Comparison of ENCODE assay signal across 18 cellular contexts in the genomic region with DNA sequence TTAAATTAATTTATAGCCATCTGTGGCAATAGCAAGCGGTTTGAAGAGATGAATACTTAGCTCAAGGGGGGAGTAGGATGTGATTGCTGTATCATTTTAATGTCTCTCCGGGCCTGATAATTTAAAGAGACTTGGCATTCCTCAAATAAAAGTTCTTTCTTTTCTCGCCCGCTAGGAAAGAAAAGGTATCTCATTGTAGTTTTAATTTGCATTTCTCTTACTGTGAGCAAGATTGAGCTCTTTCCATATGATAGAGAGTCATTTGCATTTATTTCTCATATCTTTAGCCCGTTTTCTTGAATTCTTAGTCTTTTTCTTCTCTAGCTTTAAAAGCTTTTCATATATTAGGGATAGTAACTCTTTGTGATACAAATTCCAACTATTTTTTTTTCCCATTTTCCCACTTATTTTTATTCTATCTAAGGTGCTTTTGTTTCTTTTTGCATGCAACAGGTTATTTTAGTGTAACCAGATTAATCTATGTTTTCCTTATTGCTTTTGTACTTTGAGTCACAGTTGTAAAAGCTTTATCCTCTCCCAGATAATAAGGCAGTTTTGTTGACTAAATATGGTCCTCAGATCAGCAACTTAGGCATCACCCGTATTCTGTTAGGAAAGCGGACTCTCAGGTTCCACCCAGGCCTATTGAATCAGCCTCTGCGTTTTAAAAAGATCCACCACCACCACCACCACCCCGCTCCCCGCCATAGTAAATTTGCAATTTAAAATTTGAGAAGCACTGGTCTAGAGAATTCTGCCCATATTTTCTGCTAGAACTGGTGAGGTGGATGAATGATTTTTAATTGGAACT. TPM values are rescaled to one million over a fixed set of nuclear protein-coding genes. Genes with fewer than 3 reads are reported as not detected.
A peak's percentile ranks its signal among the peaks of the same experiment; 100 is the strongest.
DNase-seq lines count a peak whose midpoint lies in the region; ATAC-seq, FAIRE-seq and TF ChIP-seq lines count a peak whose summit lies in the region.
"Had no signal": no experiment of that assay in that cellular context is flagged by ENCODE, and none has a peak within 500 bp of the region (broad histone marks: within the 10 kb centered on the region; RNA-seq: fewer than 3 reads in every experiment).

No MANE protein-coding gene starts in this region.

- H3K9me3 ChIP-seq in A549 (no peaks in the 10 kb centered on the region), IMR-90 (ENCODE audit: control insufficient read depth, insufficient read depth, low read length) (peaks cover 2% of the 10 kb centered on the region), endodermal cell (ENCODE audit: control insufficient read depth, low read length) (no peaks in the 10 kb centered on the region), Caco-2 (no peaks in the 10 kb centered on the region)
- H3K9me3 ChIP-seq: body of pancreas had no signal

- no peak overlapping the region for H2AFZ ChIP-seq in IMR-90 (replicated peaks; ENCODE audit: low read length, poor library complexity)

- peak overlapping the region; percentile 91; the same call in 1 of the 2 replicates for H3K18ac ChIP-seq in IMR-90 (ENCODE audit: low read depth, low read length)

- TF ChIP-seq POLR2A in A549 (IDR thresholded peaks at IDR 0.05; ENCODE audit: low read length) (no peak), IMR-90 (IDR thresholded peaks at IDR 0.05; ENCODE audit: low read depth, low read length) (no peak), H54 (IDR thresholded peaks at IDR 0.05; ENCODE audit: low read depth, low read length) (no peak)

- peak overlapping the region; percentile 25; the same call in 2 of the 3 replicates for H3K4me3 ChIP-seq in A549
- no peak overlapping the region for H3K4me3 ChIP-seq in IMR-90 (ENCODE audit: insufficient read depth, low read depth, low read length)
- H3K4me3 ChIP-seq in endodermal cell (ENCODE audit: low read length) = peak overlapping the region; percentile 60
- H3K4me3 ChIP-seq in Caco-2 (ENCODE audit: low read depth, low read length) = no peak overlapping the region
- H3K4me3 ChIP-seq: body of pancreas had no signal

- peak overlapping the region; percentile 87; the same call in 1 of the 2 replicates for H3K23ac ChIP-seq in IMR-90 (ENCODE audit: low read depth, low read length)

- H3K27ac ChIP-seq in A549 (peak overlapping the region; percentile 89 to 91), IMR-90 (ENCODE audit: insufficient read depth, low read length) (peak overlapping the region; percentile 49; the same call in 1 of the 2 replicates), endodermal cell (ENCODE audit: low read depth, low read length) (peak overlapping the region; percentile 53)
- H3K27ac ChIP-seq: body of pancreas had no signal

- intact Hi-C loops in IMR-90 (cut with micrococcal nuclease) (no loop called here), Caco-2 (cut with micrococcal nuclease; ENCODE audit: unreplicated experiment) (loop anchor here (2.0 kb wide), 1 partner anchor 58 kb away; a partner anchor contains a TSS)

- H4K8ac ChIP-seq in IMR-90 (ENCODE audit: low read depth in 2 of 2, low read length in 2 of 2) = peak overlapping the region; percentile 54 to 60; a peak in 3 of 4 replicates

- peak overlapping the region; percentile 71 for H2BK120ac ChIP-seq in IMR-90 (ENCODE audit: low read depth, low read length)

- peaks cover 21% of the 10 kb centered on the region for H3K9me3 Mint-ChIP-seq in endodermal cell
- H3K9me3 Mint-ChIP-seq in Caco-2 (ENCODE audit: unreplicated experiment) = no peaks in the 10 kb centered on the region
- H3K9me3 Mint-ChIP-seq: activated CD4-positive, alpha-beta T cell treated with anti-CD3 and anti-CD28 coated beads, Interleukin-2, amount 10 ng/mL, durations not matched to agents 7 days and 5 days; natural killer cell had no signal

- H3K4ac ChIP-seq in IMR-90 (ENCODE audit: low read depth, low read length) = peak overlapping the region; percentile 41

- H3K4me2 ChIP-seq in A549 (peak overlapping the region; percentile 91), IMR-90 (ENCODE audit: low read depth, low read length) (peak overlapping the region; percentile 89)

- H3K27me3 ChIP-seq in IMR-90 (ENCODE audit: control insufficient read depth, insufficient read depth, low read length) = peaks cover 3% of the 10 kb centered on the region
- H3K27me3 ChIP-seq in endodermal cell (ENCODE audit: control insufficient read depth, insufficient read depth, low read length, poor library complexity, severe bottlenecking) = no peaks in the 10 kb centered on the region
- no peaks in the 10 kb centered on the region for H3K27me3 ChIP-seq in Caco-2 (replicated peaks; ENCODE audit: control insufficient read depth, insufficient read depth, low read length)
- H3K27me3 ChIP-seq: body of pancreas had no signal

- H4K5ac ChIP-seq in IMR-90 (ENCODE audit: low read depth, low read length) = peak overlapping the region; percentile 39; the same call in 1 of the 2 replicates

- H2BK5ac ChIP-seq in IMR-90 (ENCODE audit: low read depth, low read length, poor library complexity, severe bottlenecking) = peak overlapping the region; percentile 75

- H3K9ac ChIP-seq in IMR-90 (ENCODE audit: low read depth, low read length) (no peak overlapping the region; the same call in 1 of the 2 replicates), endodermal cell (ENCODE audit: extremely low read depth, low read length, poor library complexity, severe bottlenecking) (peak overlapping the region; percentile 20)

- no peak for TF ChIP-seq EP300 in A549 (IDR thresholded peaks at IDR 0.05)

- peaks cover 18% of the 10 kb centered on the region for H3K4me1 Mint-ChIP-seq in endodermal cell
- H3K4me1 Mint-ChIP-seq in Caco-2 (ENCODE audit: low read depth, unreplicated experiment) = no peaks in the 10 kb centered on the region
- H3K4me1 Mint-ChIP-seq: activated CD4-positive, alpha-beta T cell treated with anti-CD3 and anti-CD28 coated beads, Interleukin-2, amount 10 ng/mL, durations not matched to agents 7 days and 5 days; CD8-positive, alpha-beta memory T cell; natural killer cell had no signal

- BruUV-seq in IMR-90 (replicated peaks; lab: Mats Ljungman, UMichigan) = no TSS peak
- BruUV-seq in Caco-2 (replicated peaks; lab: Mats Ljungman, UMichigan) = no TSS peak

- WGBS in A549 (ENCODE audit: missing lambda C conversion rate) = 1% methylated on average over 10 of the region's 10 CpGs
- no CpG with 5 or more reads among the region's 10 CpGs for WGBS in IMR-90 (ENCODE audit: extremely low coverage in 2 of 2, insufficient read length in 1 of 2), 2 experiments
- 48% methylated on average over 4 of the region's 10 CpGs; no CpG with 5 or more reads in 1 of the 2 experiments for WGBS in endodermal cell (ENCODE audit: insufficient coverage in 1 of 2, insufficient read length in 1 of 2), 2 experiments

- H2BK15ac ChIP-seq in IMR-90 (ENCODE audit: low read depth, low read length) = peak overlapping the region; percentile 94; the same call in 2 of the 3 replicates

- TF ChIP-seq CTCF in A549 (IDR thresholded peaks at IDR 0.05) (no peak), IMR-90 (conservative IDR thresholded peaks at IDR 0.05; ENCODE audit: low read depth, low read length) (no peak), endodermal cell (conservative IDR thresholded peaks at IDR 0.05) (no peak), Caco-2 (IDR thresholded peaks at IDR 0.05; ENCODE audit: insufficient read depth in 1 of 2, low read depth in 1 of 2, low read length in 1 of 2, severe bottlenecking in 1 of 2, unreplicated experiment in 1 of 2) (no peak)

- TF ChIP-seq RAD21 in A549 (conservative IDR thresholded peaks at IDR 0.05 in 1 of 2, IDR thresholded peaks at IDR 0.05 in 1 of 2) (no peak), IMR-90 (IDR thresholded peaks at IDR 0.05; ENCODE audit: low read length) (no peak)

- H3K4me3 Mint-ChIP-seq in endodermal cell = peak overlapping the region; percentile 12
- H3K4me3 Mint-ChIP-seq in Caco-2 (ENCODE audit: unreplicated experiment) = no peak overlapping the region
- H3K4me3 Mint-ChIP-seq: activated CD4-positive, alpha-beta T cell treated with anti-CD3 and anti-CD28 coated beads, Interleukin-2, amount 10 ng/mL, durations not matched to agents 7 days and 5 days; CD8-positive, alpha-beta memory T cell; natural killer cell had no signal

- dilution Hi-C loops in IMR-90 (cut with HindIII; ENCODE audit: low sequenced_read_pairs, unreplicated experiment) = no loop called here

- in situ Hi-C loops in IMR-90 (cut with MboI; ENCODE audit: low sequenced_read_pairs) = no loop called here

- no peaks in the 10 kb centered on the region for H3K9me1 ChIP-seq in IMR-90 (ENCODE audit: insufficient read depth, low read length)

- POLR2A ChIA-PET in A549 (lab: Yijun Ruan, JAX) = interaction anchor here (1.0 to 4.5 kb wide), 3 partner anchors 16 to 307 kb away, joined by 3 to 50 read pairs (median 6); a partner anchor contains a TSS
- POLR2A ChIA-PET in IMR-90 (lab: Charles Lee; ENCODE audit: unreplicated experiment) = interaction anchor here (1.0 kb wide), 1 partner anchor 16 kb away, joined by 3 read pairs; no protein-coding TSS in a partner anchor
- POLR2A ChIA-PET in Caco-2 (lab: Charles Lee) = no interaction called here

- no peaks in the 10 kb centered on the region for H3K79me1 ChIP-seq in IMR-90 (ENCODE audit: low read depth in 1 of 2, low read length in 2 of 2)

- no peaks in the 10 kb centered on the region for H3K36me3 ChIP-seq in IMR-90 (ENCODE audit: control insufficient read depth, insufficient read depth, low read length)
- H3K36me3 ChIP-seq in endodermal cell (ENCODE audit: control insufficient read depth, insufficient read depth, low read length) = no peaks in the 10 kb centered on the region
- H3K36me3 ChIP-seq in Caco-2 (ENCODE audit: control insufficient read depth, insufficient read depth, low read length) = no peaks in the 10 kb centered on the region

- H2AK9ac ChIP-seq in IMR-90 (replicated peaks; ENCODE audit: low read depth, low read length, poor library complexity) = no peak overlapping the region

- no peaks in the 10 kb centered on the region for H4K20me1 ChIP-seq in IMR-90 (ENCODE audit: insufficient read depth, low read length)

- H3K27me3 Mint-ChIP-seq in endodermal cell (ENCODE audit: insufficient read depth) (no peaks in the 10 kb centered on the region), Caco-2 (ENCODE audit: insufficient read depth, unreplicated experiment) (no peaks in the 10 kb centered on the region)
- H3K27me3 Mint-ChIP-seq: activated CD4-positive, alpha-beta T cell treated with anti-CD3 and anti-CD28 coated beads, Interleukin-2, amount 10 ng/mL, durations not matched to agents 7 days and 5 days had no signal

- CTCF ChIA-PET in A549 (lab: Yijun Ruan, JAX) = interaction anchor here (1.0 to 1.7 kb wide), 5 partner anchors 57 to 149 kb away, joined by 3 to 5 read pairs (median 4); no protein-coding TSS in a partner anchor
- CTCF ChIA-PET in IMR-90 (lab: Yijun Ruan, JAX) = interaction anchor here (0.8 to 1.4 kb wide), 3 partner anchors 9 to 22 kb away, joined by 3 to 4 read pairs (median 3); no protein-coding TSS in a partner anchor
- CTCF ChIA-PET in Caco-2 (lab: Charles Lee) = interaction anchor here (0.5 kb wide), 1 partner anchor 15 kb away, joined by 3 read pairs; no protein-coding TSS in a partner anchor

- 0 out of 2 replicates have a peak overlapping the region, but pooled peaks have one; percentile 4 for H3K56ac ChIP-seq in IMR-90 (ENCODE audit: extremely low read depth, insufficient read depth, low read length)

- H2BK20ac ChIP-seq in IMR-90 (ENCODE audit: low read depth, low read length) = peak overlapping the region; percentile 86

- H3K27ac Mint-ChIP-seq in endodermal cell (peak overlapping the region; percentile 75), Caco-2 (ENCODE audit: unreplicated experiment) (no peak overlapping the region)
- H3K27ac Mint-ChIP-seq: activated CD4-positive, alpha-beta T cell treated with anti-CD3 and anti-CD28 coated beads, Interleukin-2, amount 10 ng/mL, durations not matched to agents 7 days and 5 days; CD8-positive, alpha-beta memory T cell; natural killer cell had no signal

- no peak for FAIRE-seq in A549 (lab: Jason Lieb, UNC)
- FAIRE-seq in H54 (lab: Jason Lieb, UNC) = no peak
- FAIRE-seq: TTC549 had no signal

- peak in 1 of 2 experiments; percentile 43 for DNase-seq in A549 (ENCODE audit: low read depth in 1 of 2, low spot score in 1 of 2)
- no peak for DNase-seq in IMR-90
- DNase-seq in endodermal cell = peak; percentile 64
- DNase-seq in myocyte (ENCODE audit: low read depth) = peak; percentile 30
- DNase-seq in activated effector memory CD4-positive, alpha-beta T cell treated with Interleukin-2 at 50 U/mL for 16 hours = no peak
- DNase-seq in H54 (ENCODE audit: insufficient read length, low spot score) = no peak
- no peak for DNase-seq in Caco-2
- DNase-seq: activated CD4-positive, alpha-beta T cell treated with anti-CD3 and anti-CD28 coated beads, Interleukin-2, amount 10 ng/mL, durations not matched to agents 7 days and 5 days; activated naive CD4-positive, alpha-beta T cell treated with anti-CD3 and anti-CD28 coated beads, Interleukin-2, amount 50 U/mL, for 16 hours; body of pancreas; CD8-positive, alpha-beta memory T cell; effector CD4-positive, alpha-beta T cell; left ventricle myocardium superior; natural killer cell; NCI-H1694 treated with DMSO at 0.1 percent for 48 hours; stimulated activated CD4-positive, alpha-beta T cell treated with anti-CD3 and anti-CD28 coated beads, Interleukin-2, amount 100 ng/mL, for 24 hours had no signal

- ATAC-seq in A549 = peak; percentile 52 to 63; a peak in 5 of 6 replicates
- ATAC-seq in IMR-90 (ENCODE audit: low read depth) = no peak
- ATAC-seq in GM18861 (IDR thresholded peaks at IDR 0.05; ENCODE audit: unreplicated experiment) = no peak
- ATAC-seq: body of pancreas, left ventricle myocardium superior, natural killer cell had no signal

- H3K14ac ChIP-seq in IMR-90 (replicated peaks; ENCODE audit: low read depth, low read length) = peak overlapping the region; percentile 70

- H3K4me1 ChIP-seq in A549 (peaks cover 64% of the 10 kb centered on the region), IMR-90 (ENCODE audit: control insufficient read depth, insufficient read depth, low read length) (no peaks in the 10 kb centered on the region; the same call in 1 of the 2 replicates), endodermal cell (ENCODE audit: control insufficient read depth, insufficient read depth, low read length) (peaks cover 6% of the 10 kb centered on the region), Caco-2 (peaks cover 3% of the 10 kb centered on the region)
- H3K4me1 ChIP-seq: body of pancreas had no signal

- H3K36me3 Mint-ChIP-seq in endodermal cell (ENCODE audit: low read depth) (no peaks in the 10 kb centered on the region), Caco-2 (ENCODE audit: insufficient read depth, unreplicated experiment) (no peaks in the 10 kb centered on the region)
- H3K36me3 Mint-ChIP-seq: CD8-positive, alpha-beta memory T cell; natural killer cell had no signal

- H4K91ac ChIP-seq in IMR-90 (ENCODE audit: insufficient read depth, low read depth, low read length) = peak overlapping the region; percentile 61

- no peak overlapping the region for H2AK5ac ChIP-seq in IMR-90 (ENCODE audit: low read depth, low read length)

RNA-seq across cellular contexts. Expression of a gene that starts 58.7 kb away (rescaled TPM):
- polyA plus RNA-seq in A549 (2011; rRNA removed) (70.4 and 110 TPM in 2 replicates), A549 (2017; fragmentation: RNase III; extraction: RNeasy Plus Mini Kit Qiagen cat#74134 plus additional on column Dnase treatment) (30.7 to 32.6 TPM (median 31.8 TPM) in 3 replicates), IMR-90 (2012; rRNA removed) (14.9 and 17.5 TPM in 2 replicates)
- 10.0 and 12.6 TPM in 2 replicates for polyA plus RNA-seq in A549 (2012; cell fraction: cytosol; rRNA removed)
- polyA plus RNA-seq in A549 (2012; cell fraction: nucleus; rRNA removed) = 10.8 and 15.3 TPM in 2 replicates
- polyA minus RNA-seq in A549 (2011; rRNA and poly(A)+ RNA removed) = 264 and 283 TPM in 2 replicates
- total RNA-seq in IMR-90 (2012; rRNA removed) (104 and 115 TPM in 2 replicates), endodermal cell (100 to 1,000 TPM in 1 of 2 donors, 10 to 100 TPM in 1; 88.1 to 128 TPM), myocyte (106 and 114 TPM in 2 replicates), Caco-2 (2022) (71.5 and 73.7 TPM in 2 replicates)
- polyA plus RNA-seq in IMR-90 (2012; cell fraction: cytosol; rRNA removed) = 4.9 and 8.6 TPM in 2 replicates
- 3.5 and 30.0 TPM in 2 replicates for polyA plus RNA-seq in IMR-90 (2012; cell fraction: nucleus; rRNA removed; ENCODE audit: low replicate concordance)
- polyA plus RNA-seq in endodermal cell (2013, experiment 1 of 2) = 50.6 TPM
- 48.0 TPM for polyA plus RNA-seq in endodermal cell (2013, experiment 2 of 2)
- polyA plus RNA-seq in myocyte (2012) = 31.9 TPM

Comparison
In these comparisons a context has a peak if more than half of its experiments do, and no peak if none do; other contexts are left out.
1. ATAC-seq: peak in A549 (2 of 2); none in IMR-90 (single experiment) and GM18861 (single experiment).
2. DNase-seq: peak in endodermal cell (single experiment) and myocyte (single experiment); none in IMR-90 (single experiment), activated effector memory CD4-positive, alpha-beta T cell treated with Interleukin-2 at 50 U/mL for 16 hours (single experiment), H54 (single experiment) and Caco-2 (0 of 2).
3. H3K4me3 ChIP-seq: peak in A549 (single experiment) and endodermal cell (single experiment); none in IMR-90 (single experiment) and Caco-2 (single experiment).
4. Peak in every context shown above with its lines, with median percentiles within 50 percentile points of each other: H3K27ac ChIP-seq.